In the genomic region with DNA sequence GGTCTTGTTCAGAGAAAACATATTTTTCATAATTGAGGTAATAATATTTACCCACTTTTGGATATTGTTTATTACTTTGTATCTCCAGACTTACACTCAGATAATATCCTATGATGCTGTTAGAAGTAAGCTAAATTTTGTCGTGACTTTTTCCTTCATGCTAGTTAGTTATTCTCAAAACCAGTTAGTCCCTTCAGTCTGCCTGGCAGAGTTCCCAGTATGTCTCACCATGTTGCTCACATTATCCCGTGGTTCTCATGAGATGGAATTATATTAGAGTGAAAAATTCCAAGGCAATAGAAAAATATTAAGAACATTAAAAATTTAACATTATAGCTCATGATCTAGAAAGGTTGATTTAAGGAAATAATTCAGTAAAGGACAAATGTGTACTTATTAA, we compare ENCODE assay signal across 25 cellular contexts.
DNase-seq lines count a peak whose midpoint lies in the region; ATAC-seq and TF ChIP-seq lines count a peak whose summit lies in the region.
"Had no signal": no experiment of that assay in that cellular context is flagged by ENCODE, and none has a peak within 500 bp of the region (broad histone marks: within the 10 kb centered on the region; RNA-seq: fewer than 3 reads in every experiment).

No MANE protein-coding gene starts in this region.

- no peak overlapping the region for H3K9ac ChIP-seq in neural progenitor cell

- peaks cover 40% of the 10 kb centered on the region for H3K27me3 ChIP-seq in neural progenitor cell
- H3K27me3 ChIP-seq: body of pancreas had no signal

- in situ Hi-C loops in astrocyte of the spinal cord (cut with HindIII; ENCODE audit: low sequenced_read_pairs) = no loop called here

- no peak overlapping the region for H3K27ac ChIP-seq in neural progenitor cell
- H3K27ac ChIP-seq: body of pancreas, HL-60, transverse colon had no signal

- no peaks in the 10 kb centered on the region for H3K4me1 Mint-ChIP-seq in neural progenitor cell
- H3K4me1 Mint-ChIP-seq: activated CD4-positive, alpha-beta memory T cell treated with anti-CD3 and anti-CD28 coated beads, Interleukin-2, amount 10 ng/mL, durations not matched to agents 7 days and 5 days; activated naive CD4-positive, alpha-beta T cell treated with anti-CD3 and anti-CD28 coated beads, Interleukin-2, amount 10 ng/mL, durations not matched to agents 7 days and 5 days; H9; IgD-negative memory B cell; nephron progenitor cell; WTC11 had no signal

- no peaks in the 10 kb centered on the region for H3F3A ChIP-seq in neural progenitor cell (ENCODE audit: low read depth)

- no peaks in the 10 kb centered on the region for H3K79me2 ChIP-seq in neural progenitor cell (ENCODE audit: low read depth)

- no peaks in the 10 kb centered on the region for H3K36me3 Mint-ChIP-seq in neural progenitor cell
- H3K36me3 Mint-ChIP-seq: activated naive CD4-positive, alpha-beta T cell treated with anti-CD3 and anti-CD28 coated beads, Interleukin-2, amount 10 ng/mL, durations not matched to agents 7 days and 5 days; IgD-negative memory B cell; WTC11 had no signal

- no peak overlapping the region for H3K4me2 ChIP-seq in neural progenitor cell

- H4K20me1 ChIP-seq in neural progenitor cell (ENCODE audit: low read depth) = no peaks in the 10 kb centered on the region

- H2AFZ ChIP-seq in neural progenitor cell (replicated peaks) = no peak overlapping the region

- no peaks in the 10 kb centered on the region for H3K27me3 Mint-ChIP-seq in neural progenitor cell (ENCODE audit: insufficient read depth, low read depth)
- H3K27me3 Mint-ChIP-seq: activated naive CD4-positive, alpha-beta T cell treated with anti-CD3 and anti-CD28 coated beads, Interleukin-2, amount 10 ng/mL, durations not matched to agents 7 days and 5 days had no signal

- H3K4me1 ChIP-seq in neural progenitor cell = no peaks in the 10 kb centered on the region
- H3K4me1 ChIP-seq: body of pancreas, transverse colon had no signal

- no peaks in the 10 kb centered on the region for H3K36me3 ChIP-seq in neural progenitor cell
- H3K36me3 ChIP-seq: transverse colon had no signal

- H3K9me3 Mint-ChIP-seq in neural progenitor cell = no peaks in the 10 kb centered on the region
- H3K9me3 Mint-ChIP-seq: activated CD4-positive, alpha-beta memory T cell treated with anti-CD3 and anti-CD28 coated beads, Interleukin-2, amount 10 ng/mL, durations not matched to agents 7 days and 5 days; activated naive CD4-positive, alpha-beta T cell treated with anti-CD3 and anti-CD28 coated beads, Interleukin-2, amount 10 ng/mL, durations not matched to agents 7 days and 5 days; activated T-cell treated with anti-CD3 and anti-CD28 coated beads, Interleukin-2, amount 50 U/mL, for 24 hours; H9; IgD-negative memory B cell; nephron progenitor cell; T-helper 1 cell treated with Interleukin-12 subunit alpha and Interleukin-12 subunit beta and Interleukin-4 antibody, amounts not matched to agents 30 μg/mL and 1 μg/mL, for 36 hours; WTC11 had no signal

- DNase-seq in A172 (ENCODE audit: low spot score) (peak; percentile 26), HFF-Myc (ENCODE audit: extremely low read depth, low read depth) (peak; percentile 29), astrocyte of the spinal cord (ENCODE audit: low read depth, low spot score) (peak; percentile 73), fibroblast of villous mesenchyme (ENCODE audit: low read depth) (peak; percentile 39), NCI-H1092 (lab: John Stamatoyannopoulos, UW) (no peak), neural progenitor cell (ENCODE audit: low spot score) (no peak)
- DNase-seq: activated CD4-positive, alpha-beta memory T cell treated with anti-CD3 and anti-CD28 coated beads, Interleukin-2, amount 10 ng/mL, durations not matched to agents 7 days and 5 days; activated naive CD4-positive, alpha-beta T cell treated with anti-CD3 and anti-CD28 coated beads, Interleukin-2, amount 10 ng/mL, durations not matched to agents 7 days and 5 days; activated T-cell treated with anti-CD3 and anti-CD28 coated beads, Interleukin-2, amount 50 U/mL, for 24 hours; dorsolateral prefrontal cortex; H9; hippocampal formation; mesendoderm; NCI-H2081; nephron progenitor cell; stimulated activated naive CD4-positive, alpha-beta T cell; transverse colon had no signal

- no peaks in the 10 kb centered on the region for H3K9me3 ChIP-seq in neural progenitor cell (ENCODE audit: low read depth)
- H3K9me3 ChIP-seq: body of pancreas, transverse colon had no signal

- H3K27ac Mint-ChIP-seq in neural progenitor cell = no peak overlapping the region
- H3K27ac Mint-ChIP-seq: activated CD4-positive, alpha-beta memory T cell treated with anti-CD3 and anti-CD28 coated beads, Interleukin-2, amount 10 ng/mL, durations not matched to agents 7 days and 5 days; activated naive CD4-positive, alpha-beta T cell treated with anti-CD3 and anti-CD28 coated beads, Interleukin-2, amount 10 ng/mL, durations not matched to agents 7 days and 5 days; activated T-cell treated with anti-CD3 and anti-CD28 coated beads, Interleukin-2, amount 50 U/mL, for 24 hours; H9; IgD-negative memory B cell; nephron progenitor cell; T-helper 1 cell treated with Interleukin-12 subunit alpha and Interleukin-12 subunit beta and Interleukin-4 antibody, amounts not matched to agents 30 μg/mL and 1 μg/mL, for 36 hours; WTC11 had no signal

- H3K4me3 ChIP-seq in HFF-Myc (replicated peaks; ENCODE audit: low read depth, low read length) (no peak overlapping the region), astrocyte of the spinal cord (ENCODE audit: low read depth, low read length) (no peak overlapping the region), fibroblast of villous mesenchyme (ENCODE audit: low read depth, low read length) (no peak overlapping the region), neural progenitor cell (no peak overlapping the region)
- H3K4me3 ChIP-seq: body of pancreas, dorsolateral prefrontal cortex, transverse colon had no signal

- ATAC-seq in GM21360 (IDR thresholded peaks at IDR 0.05; ENCODE audit: unreplicated experiment) (no peak), HG03469 (IDR thresholded peaks at IDR 0.05; ENCODE audit: unreplicated experiment) (no peak)
- ATAC-seq: body of pancreas, Right ventricle myocardium inferior, WTC11 had no signal

- no peak for TF ChIP-seq CTCF in HFF-Myc (IDR thresholded peaks at IDR 0.05; ENCODE audit: low read depth, low read length, missing control alignments)
- no peak for TF ChIP-seq CTCF in astrocyte of the spinal cord (IDR thresholded peaks at IDR 0.05; ENCODE audit: low read depth, low read length)
- no peak for TF ChIP-seq CTCF in fibroblast of villous mesenchyme (IDR thresholded peaks at IDR 0.05; ENCODE audit: insufficient read depth, low read depth, low read length)
- no peak for TF ChIP-seq CTCF in neural progenitor cell (IDR thresholded peaks at IDR 0.05)

- no peak overlapping the region for H3K4me3 Mint-ChIP-seq in neural progenitor cell
- H3K4me3 Mint-ChIP-seq: activated CD4-positive, alpha-beta memory T cell treated with anti-CD3 and anti-CD28 coated beads, Interleukin-2, amount 10 ng/mL, durations not matched to agents 7 days and 5 days; activated naive CD4-positive, alpha-beta T cell treated with anti-CD3 and anti-CD28 coated beads, Interleukin-2, amount 10 ng/mL, durations not matched to agents 7 days and 5 days; activated T-cell treated with anti-CD3 and anti-CD28 coated beads, Interleukin-2, amount 50 U/mL, for 24 hours; H9; IgD-negative memory B cell; nephron progenitor cell; T-helper 1 cell treated with Interleukin-12 subunit alpha and Interleukin-12 subunit beta and Interleukin-4 antibody, amounts not matched to agents 30 μg/mL and 1 μg/mL, for 36 hours; WTC11 had no signal

Comparison
In these comparisons a context has a peak if more than half of its experiments do, and no peak if none do; other contexts are left out.
1. DNase-seq: peak in A172 (single experiment), HFF-Myc (single experiment), astrocyte of the spinal cord (single experiment) and fibroblast of villous mesenchyme (single experiment); none in NCI-H1092 (single experiment) and neural progenitor cell (single experiment).